ENCODE assay signal across 21 cellular contexts in genomic region chr9:81621785-81622243, GRCh38.
DNase-seq lines count a peak whose midpoint lies in the region; ATAC-seq and TF ChIP-seq lines count a peak whose summit lies in the region.
"Had no signal": no experiment of that assay in that cellular context is flagged by ENCODE, and none has a peak within 500 bp of the region (broad histone marks: within the 10 kb centered on the region; RNA-seq: fewer than 3 reads in every experiment).

No MANE protein-coding gene starts in this region.

- H3K9me3 ChIP-seq in uterus (no peaks in the 10 kb centered on the region), vagina (no peaks in the 10 kb centered on the region)
- H3K9me3 ChIP-seq: prostate gland, upper lobe of right lung had no signal

- intact Hi-C loops in uterus (cut with DNase I; ENCODE audit: low total_unique reads) (no loop called here), vagina (cut with DNase I) (no loop called here)

- no peak overlapping the region for H3K4me3 ChIP-seq in uterus
- H3K4me3 ChIP-seq in vagina = no peak overlapping the region
- H3K4me3 ChIP-seq: cardiac muscle cell, prostate gland, smooth muscle cell, upper lobe of right lung had no signal

- H3K27ac ChIP-seq in uterus (peak overlapping the region; percentile 25 to 48), vagina (no peak overlapping the region)
- H3K27ac ChIP-seq: C4-2B, cardiac muscle cell, prostate gland, upper lobe of right lung had no signal

- ATAC-seq in left lobe of liver = no peak
- ATAC-seq in GM21723 (IDR thresholded peaks at IDR 0.05; ENCODE audit: unreplicated experiment) = no peak
- ATAC-seq: left cardiac atrium, upper lobe of right lung had no signal

- TF ChIP-seq POLR2A in uterus (IDR thresholded peaks at IDR 0.05) (no peak), vagina (IDR thresholded peaks at IDR 0.05) (no peak)

- TF ChIP-seq CTCF in uterus (IDR thresholded peaks at IDR 0.05) (no peak), vagina (IDR thresholded peaks at IDR 0.05) (no peak)

- DNase-seq in NCI-H82 (lab: John Stamatoyannopoulos, UW) = peak; percentile 29
- no peak for DNase-seq in NCI-H82 treated with DMSO at 0.1 percent for 48 hours (lab: John Stamatoyannopoulos, UW; ENCODE audit: unreplicated experiment)
- DNase-seq in NCI-H345 treated with DMSO at 0.1 percent for 48 hours (lab: John Stamatoyannopoulos, UW; ENCODE audit: unreplicated experiment) = peak; percentile 9
- peak; percentile 24 for DNase-seq in iPS-NIHi11 (ENCODE audit: low spot score)
- DNase-seq in uterus = no peak
- no peak for DNase-seq in vagina (ENCODE audit: extremely low spot score in 2 of 2)
- DNase-seq in left lobe of liver (ENCODE audit: low spot score) = no peak
- DNase-seq: activated CD4-positive, alpha-beta T cell treated with anti-CD3 and anti-CD28 coated beads, Interleukin-2, amount 50 U/mL, for 48 hours; activated T-cell treated with anti-CD3 and anti-CD28 coated beads, Interleukin-2, amount 50 U/mL, for 24 hours; effector CD8-positive, alpha-beta T cell; HFFc6; hippocampal formation; left cardiac atrium; NCI-H1048; NCI-H524 treated with DMSO at 0.1 percent for 48 hours; upper lobe of right lung had no signal

- H3K36me3 ChIP-seq in uterus = no peaks in the 10 kb centered on the region
- peaks cover 0 to 10% of the 10 kb centered on the region in 2 donors for H3K36me3 ChIP-seq in vagina
- H3K36me3 ChIP-seq: cardiac muscle cell, prostate gland had no signal

- H3K27me3 ChIP-seq in uterus = no peaks in the 10 kb centered on the region
- no peaks in the 10 kb centered on the region for H3K27me3 ChIP-seq in vagina
- H3K27me3 ChIP-seq: upper lobe of right lung had no signal

- H3K4me1 ChIP-seq in uterus = no peaks in the 10 kb centered on the region
- peaks cover 13% of the 10 kb centered on the region for H3K4me1 ChIP-seq in vagina
- H3K4me1 ChIP-seq: prostate gland had no signal

Comparison
In these comparisons a context has a peak if more than half of its experiments do, and no peak if none do; other contexts are left out.
1. DNase-seq: peak in NCI-H82 (single experiment), NCI-H345 treated with DMSO at 0.1 percent for 48 hours (single experiment) and iPS-NIHi11 (single experiment); none in NCI-H82 treated with DMSO at 0.1 percent for 48 hours (single experiment), uterus (0 of 2), vagina (0 of 2) and left lobe of liver (single experiment).